Comparison of ENCODE assay signal across 1 cellular context in genomic region chr1:43946244-43947060, GRCh38.
TF ChIP-seq lines count a peak whose summit lies in the region.

TSS of gene IPO13 (plus strand) at chr1:43946950. CDS start at chr1:43947601, 651 bp downstream.

TF ChIP-seq in K562, 482 proteins besides CTCF, POLR2A, EP300 and RAD21 (continued from another document and continues in another):
- TF ChIP-seq BCLAF1 (IDR thresholded peaks at IDR 0.05; ENCODE audit: borderline replicate concordance in 1 of 2, control insufficient read depth in 1 of 2, low read depth in 2 of 2, low read length in 1 of 2) (no peak), SPI1 (IDR thresholded peaks at IDR 0.05; ENCODE audit: borderline replicate concordance, low read depth, low read length) (peak; percentile 26; the same call in 1 of the 2 replicates), HOXB6 (CRISPR knock-in tag; IDR thresholded peaks at IDR 0.05; ENCODE audit: borderline replicate concordance) (no peak), EHMT2 (IDR thresholded peaks at IDR 0.05) (peak; percentile 96), FOXM1 (IDR thresholded peaks at IDR 0.05; ENCODE audit: low read depth) (no peak), FOXM1 (CRISPR knock-in tag; IDR thresholded peaks at IDR 0.05; ENCODE audit: low read depth) (peak; percentile 7; the same call in 1 of the 2 replicates), RBM39 (optimal IDR thresholded peaks at IDR 0.05; ENCODE audit: low read depth, low read length) (no peak), JUN (IDR thresholded peaks at IDR 0.05; ENCODE audit: borderline replicate concordance, low read depth, low read length) (peak; percentile 78), JUN (CRISPR knock-in tag; IDR thresholded peaks at IDR 0.05; ENCODE audit: borderline replicate concordance) (peak; percentile 97; the same call in 1 of the 2 replicates), YY1 (IDR thresholded peaks at IDR 0.05; ENCODE audit: borderline replicate concordance in 1 of 3, control insufficient read depth in 1 of 3, extremely low read depth in 1 of 3, insufficient read depth in 3 of 3, insufficient read length in 1 of 3, insufficient replicate concordance in 2 of 3, low read depth in 1 of 3, low read length in 2 of 3) (peak in 2 of 3 experiments; percentile 4 to 62), ZNF764 (CRISPR knock-in tag; IDR thresholded peaks at IDR 0.05; ENCODE audit: low read depth) (no peak), NCOR1 (IDR thresholded peaks at IDR 0.05) (no peak), ZNF75A (CRISPR knock-in tag; IDR thresholded peaks at IDR 0.05) (no peak; the same call in 1 of the 2 replicates), ZNF217 (CRISPR knock-in tag; IDR thresholded peaks at IDR 0.05) (no peak), STAT6 (CRISPR knock-in tag; IDR thresholded peaks at IDR 0.05) (peak; percentile 65; the same call in 1 of the 2 replicates), FOXJ2 (tag; IDR thresholded peaks at IDR 0.05) (no peak; the same call in 1 of the 2 replicates), NR2C2 (CRISPR knock-in tag; IDR thresholded peaks at IDR 0.05) (peak; percentile 80), NR2C2 (tag; IDR thresholded peaks at IDR 0.05) (peak; percentile 93), ETV6 (IDR thresholded peaks at IDR 0.05; ENCODE audit: borderline replicate concordance in 1 of 2, low read depth in 2 of 2, low read length in 1 of 2) (no peak), ETV6 (CRISPR knock-in tag; IDR thresholded peaks at IDR 0.05; ENCODE audit: borderline replicate concordance) (peak; percentile 77; the same call in 1 of the 2 replicates), ZNF277 (CRISPR knock-in tag; IDR thresholded peaks at IDR 0.05; ENCODE audit: borderline replicate concordance) (no peak), ESRRA (IDR thresholded peaks at IDR 0.05; ENCODE audit: borderline replicate concordance, low read depth) (peak; percentile 82), DEAF1 (CRISPR knock-in tag; IDR thresholded peaks at IDR 0.05) (no peak), DLX4 (CRISPR knock-in tag; IDR thresholded peaks at IDR 0.05) (no peak), SNAPC5 (CRISPR knock-in tag; IDR thresholded peaks at IDR 0.05) (no peak), SMARCC2 (IDR thresholded peaks at IDR 0.05; ENCODE audit: low read depth) (peak; percentile 61; the same call in 1 of the 2 replicates), CBX1 (IDR thresholded peaks at IDR 0.05; ENCODE audit: low read depth) (peak; percentile 92), SMARCA4 (IDR thresholded peaks at IDR 0.05) (peak; percentile 80; the same call in 1 of the 2 replicates), ZBTB40 (IDR thresholded peaks at IDR 0.05) (peak; percentile 84), ZBTB40 (CRISPR knock-in tag; IDR thresholded peaks at IDR 0.05) (no peak), FOXJ3 (CRISPR knock-in tag; IDR thresholded peaks at IDR 0.05) (no peak), NCOA6 (IDR thresholded peaks at IDR 0.05) (no peak), ZNF551 (CRISPR knock-in tag; IDR thresholded peaks at IDR 0.05) (no peak), TCF7 (IDR thresholded peaks at IDR 0.05; ENCODE audit: borderline replicate concordance) (peak; percentile 74; the same call in 1 of the 2 replicates), ZNF384 (IDR thresholded peaks at IDR 0.05; ENCODE audit: low read depth, low read length) (no peak), SP1 (CRISPR knock-in tag; IDR thresholded peaks at IDR 0.05) (peak; percentile 100), NFE2L1 (tag; IDR thresholded peaks at IDR 0.05; ENCODE audit: borderline replicate concordance, low read depth) (no peak), ZNF140 (CRISPR knock-in tag; IDR thresholded peaks at IDR 0.05) (no peak), ZNF79 (CRISPR knock-in tag; IDR thresholded peaks at IDR 0.05; ENCODE audit: low read depth) (no peak), MTA3 (IDR thresholded peaks at IDR 0.05; ENCODE audit: borderline replicate concordance) (peak; percentile 90; the same call in 1 of the 2 replicates), EZH2 (IDR thresholded peaks at IDR 0.05; ENCODE audit: borderline replicate concordance, low read depth, low read length) (no peak), ZNF224 (CRISPR knock-in tag; IDR thresholded peaks at IDR 0.05) (no peak), KAT7 (CRISPR knock-in tag; IDR thresholded peaks at IDR 0.05; ENCODE audit: borderline replicate concordance) (peak; percentile 97; the same call in 1 of the 2 replicates), THAP12 (CRISPR knock-in tag; IDR thresholded peaks at IDR 0.05) (peak; percentile 43)
